In genomic region chr16:58392215-58393137, GRCh38 we compare ENCODE assay signal across 8 cellular contexts. TPM values are rescaled to one million over a fixed set of nuclear protein-coding genes. Genes with fewer than 3 reads are reported as not detected.
DNase-seq lines count a peak whose midpoint lies in the region; ATAC-seq and TF ChIP-seq lines count a peak whose summit lies in the region.

TSS of gene GINS3 (plus strand) at chr16:58392471. CDS start at chr16:58392602, 131 bp downstream.

- CTCF ChIA-PET in activated naive CD4-positive, alpha-beta T cell treated with anti-CD3 and anti-CD28 coated beads, Interleukin-2, amount 10 ng/mL, durations not matched to agents 7 days and 5 days (lab: Charles Lee) = interaction anchor here (1.1 to 1.6 kb wide), 5 partner anchors 16 to 102 kb away, joined by 3 to 6 read pairs (median 5); no protein-coding TSS in a partner anchor

- ATAC-seq in omental fat pad (ENCODE audit: low FRiP score) = peak; percentile 97

- peak within 1 kb of the TSS; percentile 95 for H3K4me3 Mint-ChIP-seq in activated naive CD4-positive, alpha-beta T cell treated with anti-CD3 and anti-CD28 coated beads, Interleukin-2, amount 10 ng/mL, durations not matched to agents 7 days and 5 days

- H3K4me1 ChIP-seq in testis = no peaks in the 10 kb centered on the region

- H3K27ac Mint-ChIP-seq in activated naive CD4-positive, alpha-beta T cell treated with anti-CD3 and anti-CD28 coated beads, Interleukin-2, amount 10 ng/mL, durations not matched to agents 7 days and 5 days = peak within 1 kb of the TSS; percentile 93

- no peak for TF ChIP-seq POLR2A in testis (IDR thresholded peaks at IDR 0.05)

- TF ChIP-seq CTCF in HFF-Myc (IDR thresholded peaks at IDR 0.05; ENCODE audit: low read depth, low read length, missing control alignments) (no peak), omental fat pad (IDR thresholded peaks at IDR 0.05) (no peak), testis (IDR thresholded peaks at IDR 0.05) (peak in 1 of 3 experiments; percentile 4)

- peaks cover 27% of the 10 kb centered on the region for H3K4me1 Mint-ChIP-seq in activated naive CD4-positive, alpha-beta T cell treated with anti-CD3 and anti-CD28 coated beads, Interleukin-2, amount 10 ng/mL, durations not matched to agents 7 days and 5 days

- peak within 1 kb of the TSS; percentile 91 for H3K9ac ChIP-seq in SK-N-MC (ENCODE audit: insufficient read length)

- peak within 1 kb of the TSS; percentile 68; the same call in 1 of the 2 replicates for H3K27ac ChIP-seq in SK-N-MC
- peak within 1 kb of the TSS; percentile 80 to 90 for H3K27ac ChIP-seq in testis

- H3K36me3 ChIP-seq in SK-N-MC (ENCODE audit: insufficient read depth, low read length) = no peaks in the 10 kb centered on the region
- no peaks in the 10 kb centered on the region for H3K36me3 ChIP-seq in testis (ENCODE audit: low read depth, missing control alignments)

- 0 to 1% methylated on average over 47 to 67 of the region's 67 CpGs for WGBS in testis, 2 donors

- DNase-seq in GM04503 (ENCODE audit: low read depth) = peak; percentile 66
- DNase-seq in HFF-Myc (ENCODE audit: extremely low read depth, low read depth) = peak; percentile 67
- peak; percentile 90 for DNase-seq in NAMALWA (ENCODE audit: low spot score)
- DNase-seq in SK-N-MC (ENCODE audit: low read depth, low spot score) = peak; percentile 28
- peak; percentile 92 for DNase-seq in activated naive CD4-positive, alpha-beta T cell treated with anti-CD3 and anti-CD28 coated beads, Interleukin-2, amount 10 ng/mL, durations not matched to agents 7 days and 5 days
- DNase-seq in globus pallidus (ENCODE audit: low spot score) = peak; percentile 85
- peak; percentile 54 for DNase-seq in omental fat pad (ENCODE audit: low spot score)
- peak; percentile 96 for DNase-seq in testis

- intact Hi-C loops in testis (cut with DNase I; ENCODE audit: low total_unique reads) = no loop called here

- H3K4me3 ChIP-seq in HFF-Myc (replicated peaks; ENCODE audit: low read depth, low read length) (peak within 1 kb of the TSS; percentile 66), SK-N-MC (peak within 1 kb of the TSS; percentile 91), testis (peak within 1 kb of the TSS; percentile 88 to 97)

- peaks cover 26% of the 10 kb centered on the region for H3K27me3 Mint-ChIP-seq in activated naive CD4-positive, alpha-beta T cell treated with anti-CD3 and anti-CD28 coated beads, Interleukin-2, amount 10 ng/mL, durations not matched to agents 7 days and 5 days

- H3K36me3 Mint-ChIP-seq in activated naive CD4-positive, alpha-beta T cell treated with anti-CD3 and anti-CD28 coated beads, Interleukin-2, amount 10 ng/mL, durations not matched to agents 7 days and 5 days = peaks cover 9% of the 10 kb centered on the region

- no peaks in the 10 kb centered on the region for H3K9me3 Mint-ChIP-seq in activated naive CD4-positive, alpha-beta T cell treated with anti-CD3 and anti-CD28 coated beads, Interleukin-2, amount 10 ng/mL, durations not matched to agents 7 days and 5 days

- H3K27me3 ChIP-seq in testis = no peaks in the 10 kb centered on the region

- H3K9me3 ChIP-seq in SK-N-MC (ENCODE audit: low read depth, low read length) (no peaks in the 10 kb centered on the region), testis (no peaks in the 10 kb centered on the region)

RNA-seq across cellular contexts. Expression of gene GINS3, which starts in this region (rescaled TPM):
- 1 to 10 TPM; 5.3 to 7.4 (median 6.5) TPM for total RNA-seq in omental fat pad
- total RNA-seq in testis = 10 to 100 TPM; 16.1 to 16.7 TPM
- polyA plus RNA-seq in testis (ENCODE audit: insufficient read depth, low read depth, low replicate concordance) = 19.0 TPM

Comparison
In these comparisons a context has a peak if more than half of its experiments do, and no peak if none do; other contexts are left out.
1. Peak in every context shown above with its lines: DNase-seq, ATAC-seq, H3K4me3 ChIP-seq and H3K27ac ChIP-seq.
2. DNase-seq: peak in every context shown above with its lines; median percentile 96 in testis; 92 in activated naive CD4-positive, alpha-beta T cell treated with anti-CD3 and anti-CD28 coated beads, Interleukin-2, amount 10 ng/mL, durations not matched to agents 7 days and 5 days; 90 in NAMALWA; 85 in globus pallidus; 67 in HFF-Myc; 66 in GM04503; 54 in omental fat pad; 28 in SK-N-MC.